ENCODE assay signal across 2 cellular contexts in the genomic region with DNA sequence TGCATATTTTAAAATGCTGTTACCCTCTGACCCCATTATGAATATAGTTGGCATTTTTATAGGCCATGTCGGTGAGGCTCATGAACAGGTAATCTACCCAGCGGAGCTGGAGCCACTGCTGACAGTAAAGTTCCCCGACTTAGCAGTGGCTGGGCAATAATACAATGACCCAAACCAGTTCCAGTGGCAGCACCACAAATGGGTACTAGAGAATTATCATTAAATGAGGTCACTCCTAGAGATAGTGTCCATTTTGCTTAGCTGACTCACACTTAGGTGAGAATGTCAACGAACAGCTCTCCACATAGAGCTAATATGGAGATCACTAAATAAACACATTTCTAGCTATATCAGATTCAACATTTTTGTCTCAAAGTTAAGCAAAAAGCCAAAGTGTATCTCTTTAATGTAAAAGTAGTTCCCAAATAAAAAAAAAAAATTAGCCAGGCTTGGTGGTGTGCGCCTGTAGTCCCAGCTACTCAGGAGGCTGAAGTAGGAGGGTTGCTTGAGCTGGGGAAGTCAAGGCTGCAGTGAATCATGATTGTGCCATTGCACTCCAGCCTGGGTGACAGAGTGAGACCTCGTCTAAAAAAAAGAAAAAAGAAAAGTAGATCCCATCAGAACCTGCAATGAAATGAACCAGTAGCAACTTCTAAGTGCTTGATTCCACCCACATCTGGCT.
TF ChIP-seq lines count a peak whose summit lies in the region.

No MANE protein-coding gene starts in this region.

TF ChIP-seq in liver, 16 proteins besides CTCF, POLR2A, EP300 and RAD21:
- no peak for TF ChIP-seq FOXA1 (IDR thresholded peaks at IDR 0.05)
- no peak for TF ChIP-seq SP1 (IDR thresholded peaks at IDR 0.05)
- TF ChIP-seq FOXA2 (IDR thresholded peaks at IDR 0.05) = no peak

TF ChIP-seq in HepG2, 621 proteins besides CTCF, POLR2A, EP300 and RAD21:
- TF ChIP-seq, protein P1, sequence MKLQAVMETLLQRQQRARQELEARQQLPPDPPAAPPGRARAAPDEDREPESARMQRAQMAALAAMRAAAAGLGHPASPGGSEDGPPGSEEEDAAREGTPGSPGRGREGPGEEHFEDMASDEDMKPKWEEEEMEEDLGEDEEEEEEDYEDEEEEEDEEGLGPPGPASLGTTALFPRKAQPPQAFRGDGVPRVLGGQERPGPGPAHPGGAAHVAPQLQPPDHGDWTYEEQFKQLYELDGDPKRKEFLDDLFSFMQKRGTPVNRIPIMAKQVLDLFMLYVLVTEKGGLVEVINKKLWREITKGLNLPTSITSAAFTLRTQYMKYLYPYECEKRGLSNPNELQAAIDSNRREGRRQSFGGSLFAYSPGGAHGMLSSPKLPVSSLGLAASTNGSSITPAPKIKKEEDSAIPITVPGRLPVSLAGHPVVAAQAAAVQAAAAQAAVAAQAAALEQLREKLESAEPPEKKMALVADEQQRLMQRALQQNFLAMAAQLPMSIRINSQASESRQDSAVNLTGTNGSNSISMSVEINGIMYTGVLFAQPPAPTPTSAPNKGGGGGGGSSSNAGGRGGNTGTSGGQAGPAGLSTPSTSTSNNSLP (IDR thresholded peaks at IDR 0.05; ENCODE audit: low read depth, low read length) = no peak
- TF ChIP-seq HOXA5 (CRISPR knock-in tag; IDR thresholded peaks at IDR 0.05) (no peak), ZFP37 (CRISPR knock-in tag; IDR thresholded peaks at IDR 0.05; ENCODE audit: borderline replicate concordance) (no peak), GFI1 (CRISPR knock-in tag; IDR thresholded peaks at IDR 0.05; ENCODE audit: borderline replicate concordance) (no peak), KLF12 (CRISPR knock-in tag; IDR thresholded peaks at IDR 0.05; ENCODE audit: borderline replicate concordance) (no peak), CBFB (CRISPR knock-in tag; IDR thresholded peaks at IDR 0.05) (no peak), ZNF746 (CRISPR knock-in tag; IDR thresholded peaks at IDR 0.05) (no peak), NCOA5 (CRISPR knock-in tag; IDR thresholded peaks at IDR 0.05) (no peak), NFKBIZ (CRISPR knock-in tag; IDR thresholded peaks at IDR 0.05) (no peak), FLYWCH1 (CRISPR knock-in tag; IDR thresholded peaks at IDR 0.05) (no peak), ZNF777 (CRISPR knock-in tag; IDR thresholded peaks at IDR 0.05) (no peak), CCAR2 (optimal IDR thresholded peaks at IDR 0.05; ENCODE audit: low read depth, low read length) (no peak), SAFB2 (CRISPR knock-in tag; IDR thresholded peaks at IDR 0.05; ENCODE audit: borderline replicate concordance, low read depth) (no peak)
- TF ChIP-seq, protein P2, sequence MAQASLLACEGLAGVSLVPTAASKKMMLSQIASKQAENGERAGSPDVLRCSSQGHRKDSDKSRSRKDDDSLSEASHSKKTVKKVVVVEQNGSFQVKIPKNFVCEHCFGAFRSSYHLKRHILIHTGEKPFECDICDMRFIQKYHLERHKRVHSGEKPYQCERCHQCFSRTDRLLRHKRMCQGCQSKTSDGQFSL (CRISPR knock-in tag; IDR thresholded peaks at IDR 0.05) = no peak
- TF ChIP-seq, protein P3, sequence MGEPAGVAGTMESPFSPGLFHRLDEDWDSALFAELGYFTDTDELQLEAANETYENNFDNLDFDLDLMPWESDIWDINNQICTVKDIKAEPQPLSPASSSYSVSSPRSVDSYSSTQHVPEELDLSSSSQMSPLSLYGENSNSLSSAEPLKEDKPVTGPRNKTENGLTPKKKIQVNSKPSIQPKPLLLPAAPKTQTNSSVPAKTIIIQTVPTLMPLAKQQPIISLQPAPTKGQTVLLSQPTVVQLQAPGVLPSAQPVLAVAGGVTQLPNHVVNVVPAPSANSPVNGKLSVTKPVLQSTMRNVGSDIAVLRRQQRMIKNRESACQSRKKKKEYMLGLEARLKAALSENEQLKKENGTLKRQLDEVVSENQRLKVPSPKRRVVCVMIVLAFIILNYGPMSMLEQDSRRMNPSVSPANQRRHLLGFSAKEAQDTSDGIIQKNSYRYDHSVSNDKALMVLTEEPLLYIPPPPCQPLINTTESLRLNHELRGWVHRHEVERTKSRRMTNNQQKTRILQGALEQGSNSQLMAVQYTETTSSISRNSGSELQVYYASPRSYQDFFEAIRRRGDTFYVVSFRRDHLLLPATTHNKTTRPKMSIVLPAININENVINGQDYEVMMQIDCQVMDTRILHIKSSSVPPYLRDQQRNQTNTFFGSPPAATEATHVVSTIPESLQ (CRISPR knock-in tag; conservative IDR thresholded peaks at IDR 0.05) = no peak
- TF ChIP-seq, protein P4, sequence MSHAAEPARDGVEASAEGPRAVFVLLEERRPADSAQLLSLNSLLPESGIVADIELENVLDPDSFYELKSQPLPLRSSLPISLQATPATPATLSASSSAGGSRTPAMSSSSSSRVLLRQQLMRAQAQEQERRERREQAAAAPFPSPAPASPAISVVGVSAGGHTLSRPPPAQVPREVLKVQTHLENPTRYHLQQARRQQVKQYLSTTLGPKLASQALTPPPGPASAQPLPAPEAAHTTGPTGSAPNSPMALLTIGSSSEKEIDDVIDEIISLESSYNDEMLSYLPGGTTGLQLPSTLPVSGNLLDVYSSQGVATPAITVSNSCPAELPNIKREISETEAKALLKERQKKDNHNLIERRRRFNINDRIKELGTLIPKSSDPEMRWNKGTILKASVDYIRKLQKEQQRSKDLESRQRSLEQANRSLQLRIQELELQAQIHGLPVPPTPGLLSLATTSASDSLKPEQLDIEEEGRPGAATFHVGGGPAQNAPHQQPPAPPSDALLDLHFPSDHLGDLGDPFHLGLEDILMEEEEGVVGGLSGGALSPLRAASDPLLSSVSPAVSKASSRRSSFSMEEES (CRISPR knock-in tag; IDR thresholded peaks at IDR 0.05) = no peak
- TF ChIP-seq, protein P5, sequence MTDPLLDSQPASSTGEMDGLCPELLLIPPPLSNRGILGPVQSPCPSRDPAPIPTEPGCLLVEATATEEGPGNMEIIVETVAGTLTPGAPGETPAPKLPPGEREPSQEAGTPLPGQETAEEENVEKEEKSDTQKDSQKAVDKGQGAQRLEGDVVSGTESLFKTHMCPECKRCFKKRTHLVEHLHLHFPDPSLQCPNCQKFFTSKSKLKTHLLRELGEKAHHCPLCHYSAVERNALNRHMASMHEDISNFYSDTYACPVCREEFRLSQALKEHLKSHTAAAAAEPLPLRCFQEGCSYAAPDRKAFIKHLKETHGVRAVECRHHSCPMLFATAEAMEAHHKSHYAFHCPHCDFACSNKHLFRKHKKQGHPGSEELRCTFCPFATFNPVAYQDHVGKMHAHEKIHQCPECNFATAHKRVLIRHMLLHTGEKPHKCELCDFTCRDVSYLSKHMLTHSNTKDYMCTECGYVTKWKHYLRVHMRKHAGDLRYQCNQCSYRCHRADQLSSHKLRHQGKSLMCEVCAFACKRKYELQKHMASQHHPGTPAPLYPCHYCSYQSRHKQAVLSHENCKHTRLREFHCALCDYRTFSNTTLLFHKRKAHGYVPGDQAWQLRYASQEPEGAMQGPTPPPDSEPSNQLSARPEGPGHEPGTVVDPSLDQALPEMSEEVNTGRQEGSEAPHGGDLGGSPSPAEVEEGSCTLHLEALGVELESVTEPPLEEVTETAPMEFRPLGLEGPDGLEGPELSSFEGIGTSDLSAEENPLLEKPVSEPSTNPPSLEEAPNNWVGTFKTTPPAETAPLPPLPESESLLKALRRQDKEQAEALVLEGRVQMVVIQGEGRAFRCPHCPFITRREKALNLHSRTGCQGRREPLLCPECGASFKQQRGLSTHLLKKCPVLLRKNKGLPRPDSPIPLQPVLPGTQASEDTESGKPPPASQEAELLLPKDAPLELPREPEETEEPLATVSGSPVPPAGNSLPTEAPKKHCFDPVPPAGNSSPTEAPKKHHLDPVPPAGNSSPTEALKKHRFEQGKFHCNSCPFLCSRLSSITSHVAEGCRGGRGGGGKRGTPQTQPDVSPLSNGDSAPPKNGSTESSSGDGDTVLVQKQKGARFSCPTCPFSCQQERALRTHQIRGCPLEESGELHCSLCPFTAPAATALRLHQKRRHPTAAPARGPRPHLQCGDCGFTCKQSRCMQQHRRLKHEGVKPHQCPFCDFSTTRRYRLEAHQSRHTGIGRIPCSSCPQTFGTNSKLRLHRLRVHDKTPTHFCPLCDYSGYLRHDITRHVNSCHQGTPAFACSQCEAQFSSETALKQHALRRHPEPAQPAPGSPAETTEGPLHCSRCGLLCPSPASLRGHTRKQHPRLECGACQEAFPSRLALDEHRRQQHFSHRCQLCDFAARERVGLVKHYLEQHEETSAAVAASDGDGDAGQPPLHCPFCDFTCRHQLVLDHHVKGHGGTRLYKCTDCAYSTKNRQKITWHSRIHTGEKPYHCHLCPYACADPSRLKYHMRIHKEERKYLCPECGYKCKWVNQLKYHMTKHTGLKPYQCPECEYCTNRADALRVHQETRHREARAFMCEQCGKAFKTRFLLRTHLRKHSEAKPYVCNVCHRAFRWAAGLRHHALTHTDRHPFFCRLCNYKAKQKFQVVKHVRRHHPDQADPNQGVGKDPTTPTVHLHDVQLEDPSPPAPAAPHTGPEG (CRISPR knock-in tag; IDR thresholded peaks at IDR 0.05) = no peak
